ENCODE assay signal across 8 cellular contexts in the genomic region with DNA sequence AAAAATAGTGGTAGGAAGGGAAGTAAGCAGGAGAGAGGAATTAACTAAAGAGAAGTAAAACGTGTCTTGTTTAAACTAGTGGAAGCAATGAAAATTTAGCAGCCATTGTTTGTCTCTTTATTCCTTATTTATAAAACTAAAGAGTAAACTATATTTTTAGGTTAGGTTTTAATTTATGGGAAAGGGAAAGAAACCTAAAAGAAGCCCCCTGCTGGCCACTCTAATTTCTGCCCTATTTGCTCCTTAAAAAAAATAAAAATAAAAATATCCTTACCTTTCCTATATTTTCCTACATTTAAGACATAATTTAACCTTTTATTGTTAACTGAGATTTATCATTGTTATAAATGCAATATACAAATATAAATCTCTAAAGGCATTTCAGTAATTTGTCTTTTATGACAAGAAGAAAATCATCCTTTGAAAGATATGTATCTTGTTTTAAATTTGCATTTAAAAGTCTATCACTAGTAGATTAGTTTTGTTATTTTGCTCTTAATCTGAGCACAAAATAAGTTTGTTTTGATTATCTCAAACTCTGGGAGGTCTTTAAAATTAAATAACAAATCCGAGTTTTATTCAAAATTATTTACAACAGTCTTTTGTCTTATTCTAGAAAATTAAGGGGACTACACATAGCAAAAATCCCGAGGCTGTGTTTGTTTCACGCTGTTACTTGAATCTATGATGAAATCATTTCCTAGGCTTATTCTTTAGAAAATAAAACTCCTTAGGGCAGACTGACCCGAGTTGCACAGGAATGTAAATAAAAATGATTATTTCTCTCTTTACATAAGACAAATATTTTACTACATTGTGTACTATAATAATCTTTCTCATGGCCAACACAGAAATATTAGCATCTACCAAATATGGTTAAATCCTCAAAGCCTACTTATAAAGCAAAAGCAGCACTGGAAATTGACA.
DNase-seq lines count a peak whose midpoint lies in the region; ATAC-seq and TF ChIP-seq lines count a peak whose summit lies in the region.

No MANE protein-coding gene starts in this region.

- H3K4me1 ChIP-seq in A673 (ENCODE audit: insufficient read depth, low read length, poor library complexity, severe bottlenecking) (no peaks in the 10 kb centered on the region), uterus (no peaks in the 10 kb centered on the region)

- POLR2A ChIA-PET in A673 (lab: Charles Lee; ENCODE audit: low non-redundant PET): no interaction called here
- POLR2A ChIA-PET in activated CD4-positive, alpha-beta T cell treated with anti-CD3 and anti-CD28 coated beads, Interleukin-2, amount 10 ng/mL, durations not matched to agents 7 days and 5 days (lab: Charles Lee): no interaction called here

- ATAC-seq in HG02610 (IDR thresholded peaks at IDR 0.05; ENCODE audit: unreplicated experiment) (no peak), GM21576 (IDR thresholded peaks at IDR 0.05; ENCODE audit: unreplicated experiment) (no peak), GM18498 (IDR thresholded peaks at IDR 0.05; ENCODE audit: unreplicated experiment) (no peak)

- no peak overlapping the region for H3K27ac ChIP-seq in A673 (ENCODE audit: low read depth, low read length, poor library complexity, severe bottlenecking)
- peak overlapping the region in 1 of 2 donors; percentile 5 for H3K27ac ChIP-seq in uterus

- H3K4me3 ChIP-seq in A673 (ENCODE audit: low read depth, low read length, poor library complexity, severe bottlenecking): no peak overlapping the region
- no peak overlapping the region for H3K4me3 ChIP-seq in uterus

- H3K27me3 ChIP-seq in A673 (replicated peaks; ENCODE audit: insufficient read depth, low read depth, low read length, poor library complexity): no peaks in the 10 kb centered on the region
- H3K27me3 ChIP-seq in uterus: no peaks in the 10 kb centered on the region

- H3K36me3 Mint-ChIP-seq in activated CD4-positive, alpha-beta T cell treated with anti-CD3 and anti-CD28 coated beads, Interleukin-2, amount 10 ng/mL, durations not matched to agents 7 days and 5 days (ENCODE audit: low read depth): no peaks in the 10 kb centered on the region

- BruUV-seq in A673 (replicated peaks; lab: Mats Ljungman, UMichigan): no TSS peak

- intact Hi-C loops in A673 (cut with micrococcal nuclease; ENCODE audit: unreplicated experiment): loop anchor here (5.0 to 10.0 kb wide), 4 partner anchors 202 to 729 kb away; a partner anchor contains a TSS
- intact Hi-C loops in uterus (cut with DNase I; ENCODE audit: low total_unique reads): no loop called here

- H3K9me3 Mint-ChIP-seq in activated CD4-positive, alpha-beta T cell treated with anti-CD3 and anti-CD28 coated beads, Interleukin-2, amount 10 ng/mL, durations not matched to agents 7 days and 5 days: no peaks in the 10 kb centered on the region

- H3K27me3 Mint-ChIP-seq in activated CD4-positive, alpha-beta T cell treated with anti-CD3 and anti-CD28 coated beads, Interleukin-2, amount 10 ng/mL, durations not matched to agents 7 days and 5 days: no peaks in the 10 kb centered on the region

- peaks cover 1% of the 10 kb centered on the region for H3K4me1 Mint-ChIP-seq in activated CD4-positive, alpha-beta T cell treated with anti-CD3 and anti-CD28 coated beads, Interleukin-2, amount 10 ng/mL, durations not matched to agents 7 days and 5 days

- no peak overlapping the region for H3K27ac Mint-ChIP-seq in activated CD4-positive, alpha-beta T cell treated with anti-CD3 and anti-CD28 coated beads, Interleukin-2, amount 10 ng/mL, durations not matched to agents 7 days and 5 days

- TF ChIP-seq CTCF in A673 (conservative IDR thresholded peaks at IDR 0.05; ENCODE audit: low read depth, low read length): peak; percentile 84
- TF ChIP-seq CTCF in GM12873 (IDR thresholded peaks at IDR 0.05; ENCODE audit: insufficient read depth, low read depth, low read length, missing control alignments): peak; percentile 35
- TF ChIP-seq CTCF in uterus (IDR thresholded peaks at IDR 0.05): peak in 2 of 4 experiments; percentile 32 to 40

- H3K36me3 ChIP-seq in A673 (ENCODE audit: insufficient read depth, low read length, poor library complexity, severe bottlenecking) (no peaks in the 10 kb centered on the region), uterus (no peaks in the 10 kb centered on the region)

- no peak for TF ChIP-seq POLR2A in uterus (IDR thresholded peaks at IDR 0.05)

- peak; percentile 32 for DNase-seq in A673 (ENCODE audit: low spot score)
- peak; percentile 16 for DNase-seq in activated CD4-positive, alpha-beta T cell treated with anti-CD3 and anti-CD28 coated beads, Interleukin-2, amount 10 ng/mL, durations not matched to agents 7 days and 5 days
- peak; percentile 23 for DNase-seq in kidney tubule cell (ENCODE audit: low spot score)
- DNase-seq in uterus: no peak

- CTCF ChIA-PET in A673 (lab: Charles Lee): interaction anchor here (0.6 kb wide), 2 partner anchors 153 to 619 kb away, joined by 3 to 6 read pairs; no protein-coding TSS in a partner anchor
- CTCF ChIA-PET in activated CD4-positive, alpha-beta T cell treated with anti-CD3 and anti-CD28 coated beads, Interleukin-2, amount 10 ng/mL, durations not matched to agents 7 days and 5 days (lab: Charles Lee): interaction anchor here (1.0 to 1.3 kb wide), 2 partner anchors 80 to 178 kb away, joined by 3 to 4 read pairs; no protein-coding TSS in a partner anchor

- H3K4me3 Mint-ChIP-seq in activated CD4-positive, alpha-beta T cell treated with anti-CD3 and anti-CD28 coated beads, Interleukin-2, amount 10 ng/mL, durations not matched to agents 7 days and 5 days: no peak overlapping the region

- no peaks in the 10 kb centered on the region for H3K9me3 ChIP-seq in A673 (ENCODE audit: low read depth, low read length, poor library complexity, severe bottlenecking)
- H3K9me3 ChIP-seq in uterus: no peaks in the 10 kb centered on the region

Comparison
In these comparisons a context has a peak if more than half of its experiments do, and no peak if none do; other contexts are left out.
1. DNase-seq: peak in A673 (single experiment), activated CD4-positive, alpha-beta T cell treated with anti-CD3 and anti-CD28 coated beads, Interleukin-2, amount 10 ng/mL, durations not matched to agents 7 days and 5 days (single experiment) and kidney tubule cell (single experiment); none in uterus (0 of 2).